ENCODE assay signal across 1 cellular context in the genomic region with DNA sequence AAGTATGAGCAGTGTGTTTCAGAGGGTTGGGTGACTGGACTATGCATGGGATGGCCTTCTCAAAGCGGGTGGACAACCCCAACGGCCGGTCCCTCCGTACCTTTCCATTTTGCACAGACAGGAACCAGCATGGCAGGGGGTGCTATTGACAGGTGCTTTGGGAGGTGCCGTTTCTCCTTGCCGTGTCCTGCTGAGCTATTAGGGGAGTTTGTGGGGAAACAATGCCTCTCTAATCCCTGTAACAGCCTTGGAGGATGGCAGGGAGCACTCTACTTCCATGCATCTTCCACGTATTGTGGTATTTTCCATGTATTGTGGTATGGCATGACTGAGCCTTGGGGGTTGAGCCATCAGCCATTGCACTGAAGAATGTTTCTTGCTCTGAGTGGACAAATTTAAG.
TF ChIP-seq lines count a peak whose summit lies in the region.

No MANE protein-coding gene starts in this region.

TF ChIP-seq in WTC11, 78 proteins besides CTCF, POLR2A, EP300 and RAD21 (continued from another document and continues in another):
- TF ChIP-seq, protein P1, sequence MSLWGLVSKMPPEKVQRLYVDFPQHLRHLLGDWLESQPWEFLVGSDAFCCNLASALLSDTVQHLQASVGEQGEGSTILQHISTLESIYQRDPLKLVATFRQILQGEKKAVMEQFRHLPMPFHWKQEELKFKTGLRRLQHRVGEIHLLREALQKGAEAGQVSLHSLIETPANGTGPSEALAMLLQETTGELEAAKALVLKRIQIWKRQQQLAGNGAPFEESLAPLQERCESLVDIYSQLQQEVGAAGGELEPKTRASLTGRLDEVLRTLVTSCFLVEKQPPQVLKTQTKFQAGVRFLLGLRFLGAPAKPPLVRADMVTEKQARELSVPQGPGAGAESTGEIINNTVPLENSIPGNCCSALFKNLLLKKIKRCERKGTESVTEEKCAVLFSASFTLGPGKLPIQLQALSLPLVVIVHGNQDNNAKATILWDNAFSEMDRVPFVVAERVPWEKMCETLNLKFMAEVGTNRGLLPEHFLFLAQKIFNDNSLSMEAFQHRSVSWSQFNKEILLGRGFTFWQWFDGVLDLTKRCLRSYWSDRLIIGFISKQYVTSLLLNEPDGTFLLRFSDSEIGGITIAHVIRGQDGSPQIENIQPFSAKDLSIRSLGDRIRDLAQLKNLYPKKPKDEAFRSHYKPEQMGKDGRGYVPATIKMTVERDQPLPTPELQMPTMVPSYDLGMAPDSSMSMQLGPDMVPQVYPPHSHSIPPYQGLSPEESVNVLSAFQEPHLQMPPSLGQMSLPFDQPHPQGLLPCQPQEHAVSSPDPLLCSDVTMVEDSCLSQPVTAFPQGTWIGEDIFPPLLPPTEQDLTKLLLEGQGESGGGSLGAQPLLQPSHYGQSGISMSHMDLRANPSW (CRISPR knock-in tag; conservative IDR thresholded peaks at IDR 0.05; ENCODE audit: low read depth): no peak
- no peak for TF ChIP-seq ZNF219 (CRISPR knock-in tag; IDR thresholded peaks at IDR 0.05; ENCODE audit: borderline replicate concordance)
- no peak for TF ChIP-seq ZNF532 (CRISPR knock-in tag; IDR thresholded peaks at IDR 0.05; ENCODE audit: borderline replicate concordance)
- TF ChIP-seq NR2C2 (CRISPR knock-in tag; IDR thresholded peaks at IDR 0.05): no peak
- no peak for TF ChIP-seq PRDM15 (CRISPR knock-in tag; IDR thresholded peaks at IDR 0.05)
- TF ChIP-seq, protein P2, sequence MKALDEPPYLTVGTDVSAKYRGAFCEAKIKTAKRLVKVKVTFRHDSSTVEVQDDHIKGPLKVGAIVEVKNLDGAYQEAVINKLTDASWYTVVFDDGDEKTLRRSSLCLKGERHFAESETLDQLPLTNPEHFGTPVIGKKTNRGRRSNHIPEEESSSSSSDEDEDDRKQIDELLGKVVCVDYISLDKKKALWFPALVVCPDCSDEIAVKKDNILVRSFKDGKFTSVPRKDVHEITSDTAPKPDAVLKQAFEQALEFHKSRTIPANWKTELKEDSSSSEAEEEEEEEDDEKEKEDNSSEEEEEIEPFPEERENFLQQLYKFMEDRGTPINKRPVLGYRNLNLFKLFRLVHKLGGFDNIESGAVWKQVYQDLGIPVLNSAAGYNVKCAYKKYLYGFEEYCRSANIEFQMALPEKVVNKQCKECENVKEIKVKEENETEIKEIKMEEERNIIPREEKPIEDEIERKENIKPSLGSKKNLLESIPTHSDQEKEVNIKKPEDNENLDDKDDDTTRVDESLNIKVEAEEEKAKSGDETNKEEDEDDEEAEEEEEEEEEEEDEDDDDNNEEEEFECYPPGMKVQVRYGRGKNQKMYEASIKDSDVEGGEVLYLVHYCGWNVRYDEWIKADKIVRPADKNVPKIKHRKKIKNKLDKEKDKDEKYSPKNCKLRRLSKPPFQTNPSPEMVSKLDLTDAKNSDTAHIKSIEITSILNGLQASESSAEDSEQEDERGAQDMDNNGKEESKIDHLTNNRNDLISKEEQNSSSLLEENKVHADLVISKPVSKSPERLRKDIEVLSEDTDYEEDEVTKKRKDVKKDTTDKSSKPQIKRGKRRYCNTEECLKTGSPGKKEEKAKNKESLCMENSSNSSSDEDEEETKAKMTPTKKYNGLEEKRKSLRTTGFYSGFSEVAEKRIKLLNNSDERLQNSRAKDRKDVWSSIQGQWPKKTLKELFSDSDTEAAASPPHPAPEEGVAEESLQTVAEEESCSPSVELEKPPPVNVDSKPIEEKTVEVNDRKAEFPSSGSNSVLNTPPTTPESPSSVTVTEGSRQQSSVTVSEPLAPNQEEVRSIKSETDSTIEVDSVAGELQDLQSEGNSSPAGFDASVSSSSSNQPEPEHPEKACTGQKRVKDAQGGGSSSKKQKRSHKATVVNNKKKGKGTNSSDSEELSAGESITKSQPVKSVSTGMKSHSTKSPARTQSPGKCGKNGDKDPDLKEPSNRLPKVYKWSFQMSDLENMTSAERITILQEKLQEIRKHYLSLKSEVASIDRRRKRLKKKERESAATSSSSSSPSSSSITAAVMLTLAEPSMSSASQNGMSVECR (CRISPR knock-in tag; IDR thresholded peaks at IDR 0.05; ENCODE audit: borderline replicate concordance): no peak
- no peak for TF ChIP-seq NFATC4 (CRISPR knock-in tag; IDR thresholded peaks at IDR 0.05)
- 0 out of 2 replicates have a peak, but pooled peaks have one; percentile 30 for TF ChIP-seq ZBTB21 (CRISPR knock-in tag; IDR thresholded peaks at IDR 0.05; ENCODE audit: borderline replicate concordance)
- no peak for TF ChIP-seq USF2 (CRISPR knock-in tag; IDR thresholded peaks at IDR 0.05)
- no peak for TF ChIP-seq SOX15 (CRISPR knock-in tag; IDR thresholded peaks at IDR 0.05)
- TF ChIP-seq SP1 (CRISPR knock-in tag; conservative IDR thresholded peaks at IDR 0.05): 0 out of 2 replicates have a peak, but pooled peaks have one; percentile 13
- no peak for TF ChIP-seq ZNF416 (CRISPR knock-in tag; IDR thresholded peaks at IDR 0.05)
- TF ChIP-seq NR1H2 (CRISPR knock-in tag; IDR thresholded peaks at IDR 0.05): no peak
- peak; percentile 96 for TF ChIP-seq ZNF263 (CRISPR knock-in tag; IDR thresholded peaks at IDR 0.05; ENCODE audit: low read depth)
- TF ChIP-seq ZNF396 (CRISPR knock-in tag; IDR thresholded peaks at IDR 0.05; ENCODE audit: borderline replicate concordance): no peak
- no peak for TF ChIP-seq ESRRA (CRISPR knock-in tag; IDR thresholded peaks at IDR 0.05; ENCODE audit: borderline replicate concordance)
- TF ChIP-seq CREM (CRISPR knock-in tag; IDR thresholded peaks at IDR 0.05): no peak
- TF ChIP-seq SMAD4 (CRISPR knock-in tag; IDR thresholded peaks at IDR 0.05): no peak
- no peak for TF ChIP-seq CBFB (CRISPR knock-in tag; IDR thresholded peaks at IDR 0.05; ENCODE audit: low read depth)
- TF ChIP-seq FOXK1 (CRISPR knock-in tag; IDR thresholded peaks at IDR 0.05): peak; percentile 40; the same call in 1 of the 2 replicates
- TF ChIP-seq GABPB1 (CRISPR knock-in tag; IDR thresholded peaks at IDR 0.05): no peak
- no peak for TF ChIP-seq OVOL2 (CRISPR knock-in tag; IDR thresholded peaks at IDR 0.05; ENCODE audit: borderline replicate concordance)
- TF ChIP-seq, protein P3, sequence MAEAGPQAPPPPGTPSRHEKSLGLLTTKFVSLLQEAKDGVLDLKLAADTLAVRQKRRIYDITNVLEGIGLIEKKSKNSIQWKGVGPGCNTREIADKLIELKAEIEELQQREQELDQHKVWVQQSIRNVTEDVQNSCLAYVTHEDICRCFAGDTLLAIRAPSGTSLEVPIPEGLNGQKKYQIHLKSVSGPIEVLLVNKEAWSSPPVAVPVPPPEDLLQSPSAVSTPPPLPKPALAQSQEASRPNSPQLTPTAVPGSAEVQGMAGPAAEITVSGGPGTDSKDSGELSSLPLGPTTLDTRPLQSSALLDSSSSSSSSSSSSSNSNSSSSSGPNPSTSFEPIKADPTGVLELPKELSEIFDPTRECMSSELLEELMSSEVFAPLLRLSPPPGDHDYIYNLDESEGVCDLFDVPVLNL (CRISPR knock-in tag; IDR thresholded peaks at IDR 0.05; ENCODE audit: borderline replicate concordance, low read depth): no peak
- TF ChIP-seq CREB1 (CRISPR knock-in tag; IDR thresholded peaks at IDR 0.05): no peak
- TF ChIP-seq RORB (CRISPR knock-in tag; IDR thresholded peaks at IDR 0.05): no peak
- TF ChIP-seq ZNF121 (CRISPR knock-in tag; IDR thresholded peaks at IDR 0.05): no peak
- TF ChIP-seq ZNF425 (CRISPR knock-in tag; conservative IDR thresholded peaks at IDR 0.05): no peak
- TF ChIP-seq, protein P4, sequence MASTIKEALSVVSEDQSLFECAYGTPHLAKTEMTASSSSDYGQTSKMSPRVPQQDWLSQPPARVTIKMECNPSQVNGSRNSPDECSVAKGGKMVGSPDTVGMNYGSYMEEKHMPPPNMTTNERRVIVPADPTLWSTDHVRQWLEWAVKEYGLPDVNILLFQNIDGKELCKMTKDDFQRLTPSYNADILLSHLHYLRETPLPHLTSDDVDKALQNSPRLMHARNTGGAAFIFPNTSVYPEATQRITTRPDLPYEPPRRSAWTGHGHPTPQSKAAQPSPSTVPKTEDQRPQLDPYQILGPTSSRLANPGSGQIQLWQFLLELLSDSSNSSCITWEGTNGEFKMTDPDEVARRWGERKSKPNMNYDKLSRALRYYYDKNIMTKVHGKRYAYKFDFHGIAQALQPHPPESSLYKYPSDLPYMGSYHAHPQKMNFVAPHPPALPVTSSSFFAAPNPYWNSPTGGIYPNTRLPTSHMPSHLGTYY (CRISPR knock-in tag; IDR thresholded peaks at IDR 0.05): no peak
